In genomic region chr9:132411091-132411508, GRCh38 we compare ENCODE assay signal across 8 cellular contexts. TPM values are rescaled to one million over a fixed set of nuclear protein-coding genes. Genes with fewer than 3 reads are reported as not detected.
DNase-seq lines count a peak whose midpoint lies in the region; TF ChIP-seq lines count a peak whose summit lies in the region.

No MANE protein-coding gene starts in this region.

- peak; percentile 34 for DNase-seq in EL
- peak; percentile 61 for DNase-seq in Jurkat, Clone E6-1 (ENCODE audit: low read depth, low spot score)
- peak; percentile 67 for DNase-seq in SK-N-SH
- peak; percentile 69 for DNase-seq in activated naive CD8-positive, alpha-beta T cell treated with anti-CD3 and anti-CD28 coated beads for 36 hours
- DNase-seq in hepatocyte (ENCODE audit: low spot score): peak; percentile 74
- DNase-seq in stimulated activated CD4-positive, alpha-beta T cell treated with anti-CD3 and anti-CD28 coated beads, Interleukin-12 subunit alpha, Interleukin-12 subunit beta, amount 100 ng/mL, for 4 hours: peak; percentile 61
- DNase-seq in SJCRH30: no peak
- no peak for DNase-seq in hippocampal formation (lab: John Stamatoyannopoulos, UW)

- H3K4me1 ChIP-seq in SK-N-SH (ENCODE audit: control insufficient read depth in 1 of 2, insufficient read depth in 2 of 2, low read depth in 1 of 2, low read length in 1 of 2) (peaks cover 0 to 21% of the 10 kb centered on the region in 2 experiments; a peak in 2 of 4 replicates), hepatocyte (ENCODE audit: insufficient read depth) (peaks cover 18% of the 10 kb centered on the region), SJCRH30 (no peaks in the 10 kb centered on the region)

- H3K9me3 ChIP-seq in SK-N-SH (no peaks in the 10 kb centered on the region), hepatocyte (ENCODE audit: low read depth) (no peaks in the 10 kb centered on the region), SJCRH30 (replicated peaks) (no peaks in the 10 kb centered on the region)

- WGBS in SK-N-SH (ENCODE audit: low lambda C conversion rate): 68% methylated on average over 20 of the region's 20 CpGs
- WGBS in hepatocyte (ENCODE audit: low lambda C conversion rate, missing lambda C conversion rate): 1% methylated on average over 20 of the region's 20 CpGs

- H3K79me2 ChIP-seq in SK-N-SH (ENCODE audit: insufficient read depth): peaks cover 9% of the 10 kb centered on the region
- H3K79me2 ChIP-seq in hepatocyte: peaks cover 5% of the 10 kb centered on the region

- H3K4me2 ChIP-seq in SK-N-SH (no peak overlapping the region), hepatocyte (peak overlapping the region; percentile 99)

- H3K4me3 ChIP-seq in Jurkat, Clone E6-1 (ENCODE audit: low read length): no peak overlapping the region; the same call in 1 of the 2 replicates
- no peak overlapping the region; a peak in 2 of 4 replicates for H3K4me3 ChIP-seq in SK-N-SH (ENCODE audit: low read depth in 2 of 2, low read length in 1 of 2)
- no peak overlapping the region for H3K4me3 ChIP-seq in hepatocyte
- no peak overlapping the region for H3K4me3 ChIP-seq in SJCRH30

- H3K4me3 Mint-ChIP-seq in activated naive CD8-positive, alpha-beta T cell treated with anti-CD3 and anti-CD28 coated beads for 36 hours: peak overlapping the region; percentile 59

- CTCF ChIA-PET in SK-N-SH (lab: Yijun Ruan, JAX): interaction anchor here (0.7 to 9.5 kb wide), 6 partner anchors 90 to 388 kb away, joined by 3 to 72 read pairs (median 4); no protein-coding TSS in a partner anchor

- POLR2A ChIA-PET in SK-N-SH (lab: Yijun Ruan, JAX): no interaction called here

- H3K4me1 Mint-ChIP-seq in activated naive CD8-positive, alpha-beta T cell treated with anti-CD3 and anti-CD28 coated beads for 36 hours: peaks cover 34% of the 10 kb centered on the region

- H3F3A ChIP-seq in SK-N-SH (replicated peaks; ENCODE audit: insufficient read depth): peaks cover 8% of the 10 kb centered on the region

- peaks cover 58% of the 10 kb centered on the region for H3K27me3 Mint-ChIP-seq in activated naive CD8-positive, alpha-beta T cell treated with anti-CD3 and anti-CD28 coated beads for 36 hours

- H4K20me1 ChIP-seq in SK-N-SH (ENCODE audit: insufficient read depth) (no peaks in the 10 kb centered on the region), hepatocyte (ENCODE audit: insufficient read depth, poor library complexity, severe bottlenecking) (no peaks in the 10 kb centered on the region)

- H3K27ac ChIP-seq in SK-N-SH (ENCODE audit: low read depth in 2 of 2, low read length in 1 of 2) (no peak overlapping the region), hepatocyte (no peak overlapping the region), SJCRH30 (no peak overlapping the region)

- no peak overlapping the region for H3K27ac Mint-ChIP-seq in activated naive CD8-positive, alpha-beta T cell treated with anti-CD3 and anti-CD28 coated beads for 36 hours

- no peaks in the 10 kb centered on the region for H3K9me3 Mint-ChIP-seq in activated naive CD8-positive, alpha-beta T cell treated with anti-CD3 and anti-CD28 coated beads for 36 hours

- TF ChIP-seq CTCF in SK-N-SH (IDR thresholded peaks at IDR 0.05) (peak; percentile 53), hepatocyte (IDR thresholded peaks at IDR 0.05; ENCODE audit: poor library complexity) (peak; percentile 69)

- H3K27me3 ChIP-seq in SK-N-SH (ENCODE audit: insufficient read depth): no peaks in the 10 kb centered on the region
- peaks cover 66% of the 10 kb centered on the region for H3K27me3 ChIP-seq in hepatocyte
- peaks cover 21% of the 10 kb centered on the region; the same call in 1 of the 2 replicates for H3K27me3 ChIP-seq in SJCRH30

- H3K9me2 ChIP-seq in SK-N-SH: no peaks in the 10 kb centered on the region
- no peaks in the 10 kb centered on the region for H3K9me2 ChIP-seq in hepatocyte (replicated peaks; ENCODE audit: insufficient read depth)

- peaks cover under 1% of the 10 kb centered on the region for H3K36me3 Mint-ChIP-seq in activated naive CD8-positive, alpha-beta T cell treated with anti-CD3 and anti-CD28 coated beads for 36 hours

- TF ChIP-seq RAD21 in SK-N-SH (IDR thresholded peaks at IDR 0.05; ENCODE audit: low read length): peak; percentile 71

- H2AFZ ChIP-seq in SK-N-SH (ENCODE audit: low read depth): no peak overlapping the region
- peak overlapping the region; percentile 98 for H2AFZ ChIP-seq in hepatocyte

- no peak for TF ChIP-seq EP300 in SK-N-SH (IDR thresholded peaks at IDR 0.05; ENCODE audit: borderline replicate concordance in 1 of 2, low read depth in 1 of 2, low read length in 1 of 2)

- H3K9ac ChIP-seq in SK-N-SH: no peak overlapping the region

- H3K36me3 ChIP-seq in SK-N-SH (replicated peaks in 1 of 2; ENCODE audit: control insufficient read depth in 1 of 2, insufficient read depth in 2 of 2, low read length in 1 of 2) (no peaks in the 10 kb centered on the region), hepatocyte (replicated peaks; ENCODE audit: insufficient read depth, low read depth) (no peaks in the 10 kb centered on the region), SJCRH30 (no peaks in the 10 kb centered on the region)

TF ChIP-seq in SK-N-SH, 30 proteins besides CTCF, POLR2A, EP300 and RAD21:
- peak; percentile 40 for TF ChIP-seq SMC3 (IDR thresholded peaks at IDR 0.05; ENCODE audit: low read depth, low read length)
- no peak for TF ChIP-seq REST (IDR thresholded peaks at IDR 0.05; ENCODE audit: low read depth, low read length)

RNA-seq across cellular contexts. Expression of gene CFAP77, which starts 1.1 kb away (rescaled TPM):
- polyA plus RNA-seq in Jurkat, Clone E6-1 (2012; ENCODE audit: insufficient read depth, insufficient read length): not detected
- polyA plus RNA-seq in SK-N-SH (2012; rRNA removed) (0.67 and 1.1 TPM in 2 replicates), hepatocyte (1.2 and 4.2 TPM in 2 replicates)
- polyA plus RNA-seq in SK-N-SH (2012; cell fraction: cytosol; rRNA removed): 0.31 and 0.35 TPM in 2 replicates
- 1.8 and 3.0 TPM in 2 replicates for polyA plus RNA-seq in SK-N-SH (2012; cell fraction: nucleus; rRNA removed)
- not detected for total RNA-seq in activated naive CD8-positive, alpha-beta T cell treated with anti-CD3 and anti-CD28 coated beads for 36 hours
- 0.44 and 0.70 TPM in 2 replicates for total RNA-seq in hepatocyte
- not detected in 2 replicates for total RNA-seq in SJCRH30 (2014; rRNA removed; shearing (Covaris generic))

RNA-seq across cellular contexts. Expression of gene TTF1, which starts 4.5 kb away (rescaled TPM):
- 45.3 TPM for polyA plus RNA-seq in Jurkat, Clone E6-1 (2012; ENCODE audit: insufficient read depth, insufficient read length)
- polyA plus RNA-seq in SK-N-SH (2012; rRNA removed) (11.9 and 12.1 TPM in 2 replicates), hepatocyte (5.5 and 8.2 TPM in 2 replicates)
- polyA plus RNA-seq in SK-N-SH (2012; cell fraction: cytosol; rRNA removed): 17.4 and 21.5 TPM in 2 replicates
- 7.8 and 8.4 TPM in 2 replicates for polyA plus RNA-seq in SK-N-SH (2012; cell fraction: nucleus; rRNA removed)
- 10 to 100 TPM; 41.5 to 42.2 TPM for total RNA-seq in activated naive CD8-positive, alpha-beta T cell treated with anti-CD3 and anti-CD28 coated beads for 36 hours
- 7.0 and 10.2 TPM in 2 replicates for total RNA-seq in hepatocyte
- total RNA-seq in SJCRH30 (2014; rRNA removed; shearing (Covaris generic)): 20.3 and 25.9 TPM in 2 replicates

RNA-seq across cellular contexts. Expression of gene SETX, which starts 56.3 kb away (rescaled TPM):
- 21.6 TPM for polyA plus RNA-seq in Jurkat, Clone E6-1 (2012; ENCODE audit: insufficient read depth, insufficient read length)
- polyA plus RNA-seq in SK-N-SH (2012; rRNA removed): 12.3 and 15.0 TPM in 2 replicates
- polyA plus RNA-seq in SK-N-SH (2012; cell fraction: cytosol; rRNA removed): 12.8 and 13.5 TPM in 2 replicates
- 21.5 and 28.5 TPM in 2 replicates for polyA plus RNA-seq in SK-N-SH (2012; cell fraction: nucleus; rRNA removed)
- 10 to 100 TPM; 34.8 to 34.9 TPM for total RNA-seq in activated naive CD8-positive, alpha-beta T cell treated with anti-CD3 and anti-CD28 coated beads for 36 hours
- total RNA-seq in hepatocyte: 49.5 and 61.0 TPM in 2 replicates
- 12.0 and 13.5 TPM in 2 replicates for polyA plus RNA-seq in hepatocyte
- total RNA-seq in SJCRH30 (2014; rRNA removed; shearing (Covaris generic)): 44.7 and 51.7 TPM in 2 replicates

Comparison
In these comparisons a context has a peak if more than half of its experiments do, and no peak if none do; other contexts are left out.
1. DNase-seq: peak in EL (single experiment), Jurkat, Clone E6-1 (single experiment), SK-N-SH (single experiment), activated naive CD8-positive, alpha-beta T cell treated with anti-CD3 and anti-CD28 coated beads for 36 hours (single experiment), hepatocyte (single experiment) and stimulated activated CD4-positive, alpha-beta T cell treated with anti-CD3 and anti-CD28 coated beads, Interleukin-12 subunit alpha, Interleukin-12 subunit beta, amount 100 ng/mL, for 4 hours (single experiment); none in SJCRH30 (0 of 2) and hippocampal formation (0 of 2).